ENCODE assay signal across 18 cellular contexts in the genomic region with DNA sequence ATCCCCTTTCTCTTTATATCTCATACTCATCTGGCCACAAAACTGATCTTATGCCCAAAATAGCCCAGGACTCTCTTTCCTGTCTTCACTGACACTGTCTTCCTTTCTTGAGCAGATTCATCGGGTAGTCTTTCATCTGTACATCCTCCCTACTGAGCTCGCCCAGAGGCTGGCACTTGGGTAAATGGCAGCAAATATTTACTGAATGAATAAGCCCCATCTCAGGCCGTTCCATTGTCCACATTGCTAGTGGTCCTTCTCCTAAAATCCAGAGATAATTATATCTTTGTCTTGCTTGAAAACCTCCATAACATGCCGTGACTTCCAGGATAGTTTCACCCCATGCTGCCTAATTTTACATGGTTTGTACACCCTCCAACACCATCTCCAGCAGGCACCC.
"Had no signal": no experiment of that assay in that cellular context is flagged by ENCODE, and none has a peak within 500 bp of the region (broad histone marks: within the 10 kb centered on the region; RNA-seq: fewer than 3 reads in every experiment).

No MANE protein-coding gene starts in this region.

- ATAC-seq: activated CD4-positive, alpha-beta T cell treated with anti-CD3 and anti-CD28 coated beads for 36 hours; effector memory CD8-positive, alpha-beta T cell; mucosa of descending colon; stimulated activated naive CD8-positive, alpha-beta T cell treated with anti-CD3 and anti-CD28 coated beads, Interleukin-15, Interleukin-2, amounts not matched to agents 100 U/mL and 50 U/mL, for 24 hours; WTC11 had no signal

- DNase-seq: activated CD4-positive, alpha-beta memory T cell treated with anti-CD3 and anti-CD28 coated beads for 36 hours; activated CD4-positive, alpha-beta T cell treated with anti-CD3 and anti-CD28 coated beads for 36 hours; activated gamma-delta T cell treated with Interleukin-2 at 50 U/mL for 16 hours; activated naive CD8-positive, alpha-beta T cell treated with anti-CD3 and anti-CD28 coated beads for 36 hours; activated T-cell treated with anti-CD3 and anti-CD28 coated beads for 4 hours; amniotic stem cell; effector memory CD8-positive, alpha-beta T cell; esophagus squamous epithelium; mesenchymal stem cell; mucosa of descending colon; naive B cell; stimulated activated CD4-positive, alpha-beta T cell treated with anti-CD3 and anti-CD28 coated beads, Interleukin-12 subunit alpha, Interleukin-12 subunit beta, amount 100 ng/mL, for 4 hours; stimulated activated CD4-positive, alpha-beta T cell treated with anti-CD3 and anti-CD28 coated beads, Interleukin-1b, Interleukin-23, amount 100 ng/mL, for 48 hours; stimulated activated CD8-positive, alpha-beta memory T cell treated with anti-CD3 and anti-CD28 coated beads, Interleukin-4, amount 100 ng/mL, for 48 hours; stimulated activated naive CD8-positive, alpha-beta T cell treated with anti-CD3 and anti-CD28 coated beads, Interleukin-15, Interleukin-2, amounts not matched to agents 100 U/mL and 50 U/mL, for 24 hours; substantia nigra had no signal

- FAIRE-seq: urothelium cell line had no signal
